In genomic region chr7:130440527-130441365, GRCh38 we compare ENCODE assay signal across 1 cellular context.
TF ChIP-seq lines count a peak whose summit lies in the region.

TSS of gene CEP41 (minus strand) at chr7:130441016. CDS start at chr7:130440966, 50 bp downstream.

TF ChIP-seq in GM12878, 131 proteins besides CTCF, POLR2A, EP300 and RAD21 (continued from another document):
- TF ChIP-seq CREM (IDR thresholded peaks at IDR 0.05; ENCODE audit: low read depth), result no peak; the same call in 1 of the 2 replicates
